Comparison of ENCODE assay signal across 34 cellular contexts in the genomic region with DNA sequence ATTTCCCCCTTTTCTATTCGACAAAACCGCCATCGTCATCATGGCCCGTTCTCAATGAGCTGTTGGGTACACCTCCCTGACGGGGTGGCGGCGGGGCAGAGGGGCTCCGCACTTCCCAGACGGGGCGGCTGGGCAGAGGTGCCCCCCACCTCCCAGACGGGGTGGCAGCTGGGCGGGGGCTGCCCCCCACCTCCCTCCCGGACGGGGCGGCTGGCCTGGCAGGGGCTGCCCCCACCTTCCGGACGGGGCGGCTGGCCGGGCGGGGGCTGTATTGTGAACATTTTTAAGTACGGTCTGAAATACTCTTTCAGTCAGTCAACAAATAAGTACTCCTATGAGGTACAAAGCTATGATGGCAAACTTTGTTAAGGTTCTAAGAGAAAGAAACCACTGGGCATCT.
"Had no signal": no experiment of that assay in that cellular context is flagged by ENCODE, and none has a peak within 500 bp of the region (broad histone marks: within the 10 kb centered on the region; RNA-seq: fewer than 3 reads in every experiment).

No MANE protein-coding gene starts in this region.

- H3K27me3 ChIP-seq: MG63 had no signal

- H3K27ac ChIP-seq: KMS-11 had no signal

- H3K9me3 ChIP-seq: MG63 had no signal

- H3K4me3 ChIP-seq: MG63 had no signal

- DNase-seq: Kasumi-1, KG1, MG63, MM.1S, MV-4-11, NCI-H1048, NCI-H1092, NCI-H1092 treated with DMSO at 0.1 percent for 48 hours, NCI-H1105, NCI-H1105 treated with DMSO at 0.1 percent for 48 hours, NCI-H1417, NCI-H1417 treated with DMSO at 0.1 percent for 48 hours, NCI-H1436, NCI-H1436 treated with DMSO at 0.1 percent for 48 hours, NCI-H146, NCI-H1694, NCI-H1694 treated with DMSO at 0.1 percent for 48 hours, NCI-H187, NCI-H187 treated with DMSO at 0.1 percent for 48 hours, NCI-H1930, NCI-H2029, NCI-H2029 treated with DMSO at 0.1 percent for 48 hours, NCI-H2081, NCI-H2081 treated with DMSO at 0.1 percent for 48 hours, NCI-H2107, NCI-H2171, NCI-H2171 treated with DMSO at 0.1 percent for 48 hours, NCI-H2227 treated with DMSO at 0.1 percent for 48 hours, NCI-H226, NCI-H345, NCI-H446, NCI-H446 treated with DMSO at 0.1 percent for 48 hours, NCI-H510A had no signal

- H3K9ac ChIP-seq: KMS-11 had no signal

- H3K4me2 ChIP-seq: KMS-11 had no signal

- H3K36me3 ChIP-seq: MG63 had no signal
